ENCODE assay signal across 1 cellular context in genomic region chr3:39140341-39140971, GRCh38.
TF ChIP-seq lines count a peak whose summit lies in the region.

No MANE protein-coding gene starts in this region.

TF ChIP-seq in IMR-90, 13 proteins besides CTCF, POLR2A, EP300 and RAD21:
- no peak for TF ChIP-seq FOS (IDR thresholded peaks at IDR 0.05; ENCODE audit: low read depth, low read length)
- TF ChIP-seq MAZ (IDR thresholded peaks at IDR 0.05; ENCODE audit: borderline replicate concordance, low read depth, low read length) = no peak
- no peak for TF ChIP-seq CHD1 (IDR thresholded peaks at IDR 0.05; ENCODE audit: low read depth, low read length)
- no peak for TF ChIP-seq CEBPB (IDR thresholded peaks at IDR 0.05; ENCODE audit: low read depth, low read length)
- no peak for TF ChIP-seq RFX5 (IDR thresholded peaks at IDR 0.05; ENCODE audit: low read depth, low read length)
- TF ChIP-seq, protein P1, sequence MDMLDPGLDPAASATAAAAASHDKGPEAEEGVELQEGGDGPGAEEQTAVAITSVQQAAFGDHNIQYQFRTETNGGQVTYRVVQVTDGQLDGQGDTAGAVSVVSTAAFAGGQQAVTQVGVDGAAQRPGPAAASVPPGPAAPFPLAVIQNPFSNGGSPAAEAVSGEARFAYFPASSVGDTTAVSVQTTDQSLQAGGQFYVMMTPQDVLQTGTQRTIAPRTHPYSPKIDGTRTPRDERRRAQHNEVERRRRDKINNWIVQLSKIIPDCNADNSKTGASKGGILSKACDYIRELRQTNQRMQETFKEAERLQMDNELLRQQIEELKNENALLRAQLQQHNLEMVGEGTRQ (IDR thresholded peaks at IDR 0.05; ENCODE audit: low read depth, low read length) = no peak
- TF ChIP-seq BHLHE40 (IDR thresholded peaks at IDR 0.05; ENCODE audit: low read depth, low read length) = no peak
- TF ChIP-seq, protein P2, sequence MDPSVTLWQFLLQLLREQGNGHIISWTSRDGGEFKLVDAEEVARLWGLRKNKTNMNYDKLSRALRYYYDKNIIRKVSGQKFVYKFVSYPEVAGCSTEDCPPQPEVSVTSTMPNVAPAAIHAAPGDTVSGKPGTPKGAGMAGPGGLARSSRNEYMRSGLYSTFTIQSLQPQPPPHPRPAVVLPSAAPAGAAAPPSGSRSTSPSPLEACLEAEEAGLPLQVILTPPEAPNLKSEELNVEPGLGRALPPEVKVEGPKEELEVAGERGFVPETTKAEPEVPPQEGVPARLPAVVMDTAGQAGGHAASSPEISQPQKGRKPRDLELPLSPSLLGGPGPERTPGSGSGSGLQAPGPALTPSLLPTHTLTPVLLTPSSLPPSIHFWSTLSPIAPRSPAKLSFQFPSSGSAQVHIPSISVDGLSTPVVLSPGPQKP (IDR thresholded peaks at IDR 0.05; ENCODE audit: borderline replicate concordance, low read depth, low read length) = no peak
- no peak for TF ChIP-seq NFE2L2 (IDR thresholded peaks at IDR 0.05; ENCODE audit: low read depth, low read length)
- TF ChIP-seq MXI1 (IDR thresholded peaks at IDR 0.05; ENCODE audit: borderline replicate concordance, low read depth, low read length) = no peak
- no peak for TF ChIP-seq MAFK (IDR thresholded peaks at IDR 0.05; ENCODE audit: low read depth, low read length)
- TF ChIP-seq RCOR1 (IDR thresholded peaks at IDR 0.05; ENCODE audit: insufficient replicate concordance, low read length) = no peak
- TF ChIP-seq SMC3 (IDR thresholded peaks at IDR 0.05; ENCODE audit: low read depth, low read length) = no peak
